22 cellular contexts compared by ENCODE assay signal in the genomic region with DNA sequence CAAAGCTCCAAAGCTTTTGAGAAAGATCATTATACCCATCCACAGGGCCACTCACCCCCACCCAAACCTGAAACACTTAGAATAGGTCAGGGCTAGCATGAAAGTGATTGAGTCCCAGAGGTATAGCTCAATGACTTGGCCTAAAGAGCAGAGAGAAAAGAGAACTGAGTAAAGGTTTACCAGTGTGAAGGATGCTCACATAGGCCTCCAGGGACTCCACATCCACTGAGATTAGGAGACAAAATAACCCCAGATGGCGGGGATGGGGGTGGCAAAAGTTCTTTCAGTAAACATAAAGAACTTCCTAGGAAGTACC. TPM values are rescaled to one million over a fixed set of nuclear protein-coding genes. Genes with fewer than 3 reads are reported as not detected.
A peak's percentile ranks its signal among the peaks of the same experiment; 100 is the strongest.
DNase-seq lines count a peak whose midpoint lies in the region; ATAC-seq and TF ChIP-seq lines count a peak whose summit lies in the region.
"Had no signal": no experiment of that assay in that cellular context is flagged by ENCODE, and none has a peak within 500 bp of the region (broad histone marks: within the 10 kb centered on the region; RNA-seq: fewer than 3 reads in every experiment).

No MANE protein-coding gene starts in this region.

- H3K23ac ChIP-seq in H9 (ENCODE audit: insufficient read length, low read depth, low read length): no peak overlapping the region

- H2BK120ac ChIP-seq in H9 (ENCODE audit: low read depth, low read length, poor library complexity, severe bottlenecking): no peak overlapping the region

- H3K36me3 ChIP-seq in osteoblast (ENCODE audit: insufficient read depth, low read length) (peaks cover 2% of the 10 kb centered on the region), lower lobe of right lung (peaks cover 11% of the 10 kb centered on the region)
- H3K36me3 ChIP-seq: HAP-1 had no signal

- no CpG with 5 or more reads among the region's 1 CpG for WGBS in H9 (ENCODE audit: extremely low coverage, insufficient read length, low lambda C conversion rate)

- no peak overlapping the region for H3K18ac ChIP-seq in H9 (ENCODE audit: insufficient read length, low read depth, low read length)

- no peak overlapping the region for H3T11ph ChIP-seq in H9 (ENCODE audit: low read length)

- H3K23me2 ChIP-seq in H9 (ENCODE audit: insufficient read length, low read depth, low read length, poor library complexity, severe bottlenecking): peaks cover 2% of the 10 kb centered on the region

- H3K79me1 ChIP-seq in H9 (ENCODE audit: insufficient read depth, low read depth, low read length, poor library complexity, severe bottlenecking): no peaks in the 10 kb centered on the region

- H3K36me3 Mint-ChIP-seq in activated CD4-positive, alpha-beta T cell treated with anti-CD3 and anti-CD28 coated beads for 36 hours (ENCODE audit: low read depth): peaks cover 38% of the 10 kb centered on the region
- peaks cover 0 to 8% (median 6%) of the 10 kb centered on the region in 3 experiments; a peak in 3 of 7 replicates for H3K36me3 Mint-ChIP-seq in H9 (ENCODE audit: insufficient read depth in 1 of 3, low read depth in 3 of 3)

- TF ChIP-seq CTCF in osteoblast (IDR thresholded peaks at IDR 0.05; ENCODE audit: extremely low read depth, low read depth, low read length) (no peak), H9 (conservative IDR thresholded peaks at IDR 0.05) (no peak), lower lobe of right lung (IDR thresholded peaks at IDR 0.05) (no peak)

- H3K14ac ChIP-seq in H9 (ENCODE audit: insufficient read depth, low read length): no peak overlapping the region

- no peak overlapping the region for H4K91ac ChIP-seq in H9 (ENCODE audit: insufficient read length, low read depth, low read length)

- H4K20me1 ChIP-seq in osteoblast (ENCODE audit: insufficient read depth, low read length): peaks cover 9% of the 10 kb centered on the region
- H4K20me1 ChIP-seq in H9 (ENCODE audit: control insufficient read depth, insufficient read depth, insufficient read length): no peaks in the 10 kb centered on the region

- CTCF ChIA-PET in activated CD4-positive, alpha-beta T cell treated with anti-CD3 and anti-CD28 coated beads for 36 hours (lab: Charles Lee): interaction anchor here (0.6 to 2.2 kb wide), 9 partner anchors 9 to 230 kb away, joined by 3 to 18 read pairs (median 3); no protein-coding TSS in a partner anchor

- H4K8ac ChIP-seq in H9 (replicated peaks; ENCODE audit: insufficient read length, low read depth, low read length): no peak overlapping the region

- DNase-seq in activated CD4-positive, alpha-beta T cell treated with anti-CD3 and anti-CD28 coated beads for 36 hours: no peak
- DNase-seq in activated CD4-positive, alpha-beta T cell treated with anti-CD3 and anti-CD28 coated beads for 1 hour: no peak
- DNase-seq in osteoblast (ENCODE audit: insufficient read length, low spot score, missing footprints) (no peak), NCI-H82 treated with DMSO at 0.1 percent for 48 hours (lab: John Stamatoyannopoulos, UW; ENCODE audit: unreplicated experiment) (no peak), H9 (no peak), lower lobe of right lung (no peak)
- DNase-seq: activated CD8-positive, alpha-beta memory T cell treated with anti-CD3 and anti-CD28 coated beads, Interleukin-2, amount 50 U/mL, for 48 hours; CD8-positive, alpha-beta T cell; effector CD4-positive, alpha-beta T cell; NCI-H2227 treated with DMSO at 0.1 percent for 48 hours; occipital lobe; SHP77 treated with DMSO at 0.1 percent for 48 hours; T-helper 17 cell; tibial artery had no signal

- no peak overlapping the region for H2AK5ac ChIP-seq in H9 (ENCODE audit: insufficient read length, low read length)

- ATAC-seq in activated CD4-positive, alpha-beta T cell treated with anti-CD3 and anti-CD28 coated beads for 36 hours: peak; percentile 56
- peak; percentile 70 for ATAC-seq in GM21737 (IDR thresholded peaks at IDR 0.05; ENCODE audit: unreplicated experiment)
- peak; percentile 74 for ATAC-seq in HG03342 (IDR thresholded peaks at IDR 0.05; ENCODE audit: unreplicated experiment)
- no peak for ATAC-seq in lower lobe of right lung
- ATAC-seq: CD8-positive, alpha-beta T cell; left colon; sciatic nerve had no signal

- no peak overlapping the region for H3K56ac ChIP-seq in H9 (ENCODE audit: insufficient read length, low read depth, low read length)

- H3K4me1 Mint-ChIP-seq in activated CD4-positive, alpha-beta T cell treated with anti-CD3 and anti-CD28 coated beads for 36 hours: peaks cover 37% of the 10 kb centered on the region
- peaks cover 9 to 10% of the 10 kb centered on the region in 2 experiments for H3K4me1 Mint-ChIP-seq in H9

- no peak overlapping the region for H2BK12ac ChIP-seq in H9 (ENCODE audit: insufficient read length, low read depth, low read length)

- H3K79me2 ChIP-seq in osteoblast (ENCODE audit: insufficient read depth, low read length) (no peaks in the 10 kb centered on the region), H9 (ENCODE audit: insufficient read depth, low read length) (no peaks in the 10 kb centered on the region)

- H2BK20ac ChIP-seq in H9 (ENCODE audit: low read depth, low read length, poor library complexity, severe bottlenecking): no peak overlapping the region

- H3K27ac ChIP-seq in osteoblast (ENCODE audit: low read depth, low read length) (no peak overlapping the region), H9 (ENCODE audit: insufficient read length, low read depth, low read length) (no peak overlapping the region), lower lobe of right lung (no peak overlapping the region)
- H3K27ac ChIP-seq: KMS-11 had no signal

- no peak overlapping the region for H3K4me3 Mint-ChIP-seq in activated CD4-positive, alpha-beta T cell treated with anti-CD3 and anti-CD28 coated beads for 36 hours
- no peak overlapping the region for H3K4me3 Mint-ChIP-seq in H9
- H3K4me3 Mint-ChIP-seq: CD8-positive, alpha-beta T cell; T-helper 17 cell had no signal

- no peak overlapping the region for H4K5ac ChIP-seq in H9 (ENCODE audit: insufficient read length, low read depth, low read length)

- H3K27me3 ChIP-seq in osteoblast (ENCODE audit: insufficient read depth, low read length) (no peaks in the 10 kb centered on the region), H9 (ENCODE audit: insufficient read depth, low read length) (no peaks in the 10 kb centered on the region), lower lobe of right lung (ENCODE audit: low read depth) (no peaks in the 10 kb centered on the region)
- H3K27me3 ChIP-seq: tibial artery had no signal

- no peak overlapping the region for H2BK15ac ChIP-seq in H9 (ENCODE audit: low read depth, low read length)

- H3K9me3 Mint-ChIP-seq in activated CD4-positive, alpha-beta T cell treated with anti-CD3 and anti-CD28 coated beads for 36 hours (ENCODE audit: low read depth): no peaks in the 10 kb centered on the region
- H3K9me3 Mint-ChIP-seq in H9: no peaks in the 10 kb centered on the region
- H3K9me3 Mint-ChIP-seq: CD8-positive, alpha-beta T cell had no signal

- no peak overlapping the region for H3K9ac ChIP-seq in H9 (ENCODE audit: extremely low read depth, insufficient read length, low read length)
- H3K9ac ChIP-seq: KMS-11 had no signal

- H2AFZ ChIP-seq in osteoblast (ENCODE audit: low read length): no peak overlapping the region
- H2AFZ ChIP-seq in H9 (ENCODE audit: low read length): no peak overlapping the region

- no peak overlapping the region for H3K4me3 ChIP-seq in osteoblast (ENCODE audit: insufficient read depth, low read length)
- H3K4me3 ChIP-seq in lower lobe of right lung: no peak overlapping the region
- H3K4me3 ChIP-seq: HAP-1, tibial artery had no signal

- intact Hi-C loops in activated CD4-positive, alpha-beta T cell treated with anti-CD3 and anti-CD28 coated beads for 36 hours (cut with DNase I, micrococcal nuclease): loop anchor here (1.0 to 2.0 kb wide), 2 partner anchors 11 to 230 kb away; no protein-coding TSS in a partner anchor
- intact Hi-C loops in lower lobe of right lung (cut with DNase I): no loop called here

- H3K27me3 Mint-ChIP-seq in activated CD4-positive, alpha-beta T cell treated with anti-CD3 and anti-CD28 coated beads for 36 hours: no peaks in the 10 kb centered on the region
- peaks cover 1% of the 10 kb centered on the region for H3K27me3 Mint-ChIP-seq in H9 (ENCODE audit: low read depth)
- H3K27me3 Mint-ChIP-seq: T-helper 17 cell had no signal

- H3K4ac ChIP-seq in H9 (ENCODE audit: low read depth, low read length): no peak overlapping the region

- H3K4me2 ChIP-seq in osteoblast (ENCODE audit: insufficient read depth, low read length): peak overlapping the region; percentile 55
- no peak overlapping the region for H3K4me2 ChIP-seq in H9 (ENCODE audit: insufficient read depth, insufficient read length, low read length)
- H3K4me2 ChIP-seq: KMS-11 had no signal

- POLR2A ChIA-PET in activated CD4-positive, alpha-beta T cell treated with anti-CD3 and anti-CD28 coated beads for 36 hours (lab: Charles Lee): interaction anchor here (0.9 kb wide), 1 partner anchor 11 kb away, joined by 3 read pairs; no protein-coding TSS in a partner anchor

- H3K9me3 ChIP-seq in osteoblast (ENCODE audit: low read depth, low read length) (no peaks in the 10 kb centered on the region), H9 (ENCODE audit: control insufficient read depth, low read depth, low read length) (no peaks in the 10 kb centered on the region), lower lobe of right lung (no peaks in the 10 kb centered on the region)
- H3K9me3 ChIP-seq: HAP-1, tibial artery had no signal

- H3K4me1 ChIP-seq in osteoblast (ENCODE audit: insufficient read depth, low read length) (peaks cover 14% of the 10 kb centered on the region), H9 (ENCODE audit: insufficient read depth, low read length) (no peaks in the 10 kb centered on the region), lower lobe of right lung (peaks cover 10% of the 10 kb centered on the region)
- H3K4me1 ChIP-seq: HAP-1 had no signal

- H2BK5ac ChIP-seq in H9 (ENCODE audit: insufficient read length, low read length): no peak overlapping the region

- peak overlapping the region; percentile 10 for H3K27ac Mint-ChIP-seq in activated CD4-positive, alpha-beta T cell treated with anti-CD3 and anti-CD28 coated beads for 36 hours
- no peak overlapping the region for H3K27ac Mint-ChIP-seq in H9
- H3K27ac Mint-ChIP-seq: CD8-positive, alpha-beta T cell; T-helper 17 cell had no signal

RNA-seq across cellular contexts. Expression of a gene that starts 12.2 kb away (rescaled TPM):
- total RNA-seq in activated CD4-positive, alpha-beta T cell treated with anti-CD3 and anti-CD28 coated beads for 36 hours: 10 to 100 TPM; 14.1 to 16.7 TPM
- total RNA-seq in osteoblast: 29.8 and 31.1 TPM in 2 replicates
- total RNA-seq in H9 (2021): 9.4 and 9.6 TPM in 2 replicates
- 15.5 TPM for total RNA-seq in lower lobe of right lung

RNA-seq across cellular contexts. Expression of a gene that starts 54.2 kb away (rescaled TPM):
- total RNA-seq in activated CD4-positive, alpha-beta T cell treated with anti-CD3 and anti-CD28 coated beads for 36 hours: under 1 TPM; 0.70 to 0.94 TPM
- total RNA-seq in osteoblast (not detected in 2 replicates), H9 (2021) (0.85 and 1.0 TPM in 2 replicates), lower lobe of right lung (0.35 TPM)
- total RNA-seq: A172; CD8-positive, alpha-beta T cell; Daoy; left colon; occipital lobe; T-helper 17 cell had no signal

Comparison
In these comparisons a context has a peak if more than half of its experiments do, and no peak if none do; other contexts are left out.
1. ATAC-seq: peak in activated CD4-positive, alpha-beta T cell treated with anti-CD3 and anti-CD28 coated beads for 36 hours (single experiment), GM21737 (single experiment) and HG03342 (single experiment); none in lower lobe of right lung (0 of 2).